ENCODE assay signal across 1 cellular context in the genomic region with DNA sequence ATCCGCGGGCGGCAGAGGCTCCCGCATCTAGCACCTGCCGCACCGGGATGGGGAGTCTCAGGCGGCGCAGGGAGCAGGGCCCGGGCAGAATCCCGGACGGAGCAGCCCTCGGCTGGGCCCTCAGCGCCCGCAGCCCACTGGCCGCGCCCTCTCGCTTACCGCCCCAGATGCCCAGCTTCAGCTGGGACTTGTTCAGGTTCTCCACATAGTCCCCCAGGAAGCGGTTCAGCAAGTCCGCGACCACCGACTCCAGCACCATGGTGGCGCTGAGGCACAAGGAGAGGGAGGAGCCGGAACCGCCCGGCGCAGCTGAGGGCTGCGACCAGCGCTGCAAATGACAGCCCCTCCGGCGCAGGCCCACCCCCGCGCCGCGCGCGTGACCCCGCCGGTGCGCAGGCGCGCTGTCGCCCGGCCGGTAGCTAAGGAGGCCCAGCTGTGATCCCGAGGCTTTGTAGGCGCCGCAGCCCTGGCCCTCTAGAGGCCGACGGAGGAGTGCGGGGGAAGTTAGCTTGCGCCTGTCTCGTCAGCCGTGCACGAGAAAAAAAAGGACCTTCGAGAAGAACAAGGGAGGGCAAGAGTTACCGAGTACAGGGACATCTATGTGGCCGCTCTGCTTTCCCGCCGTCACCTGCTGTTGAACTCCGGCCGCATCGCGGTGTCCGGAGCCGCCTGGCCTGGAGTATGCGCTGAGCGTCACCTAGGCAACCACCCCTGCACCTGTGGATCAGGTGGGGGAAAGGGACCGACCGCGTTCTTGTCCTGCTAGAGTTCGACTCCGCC.
TF ChIP-seq lines count a peak whose summit lies in the region.

A gene with protein sequence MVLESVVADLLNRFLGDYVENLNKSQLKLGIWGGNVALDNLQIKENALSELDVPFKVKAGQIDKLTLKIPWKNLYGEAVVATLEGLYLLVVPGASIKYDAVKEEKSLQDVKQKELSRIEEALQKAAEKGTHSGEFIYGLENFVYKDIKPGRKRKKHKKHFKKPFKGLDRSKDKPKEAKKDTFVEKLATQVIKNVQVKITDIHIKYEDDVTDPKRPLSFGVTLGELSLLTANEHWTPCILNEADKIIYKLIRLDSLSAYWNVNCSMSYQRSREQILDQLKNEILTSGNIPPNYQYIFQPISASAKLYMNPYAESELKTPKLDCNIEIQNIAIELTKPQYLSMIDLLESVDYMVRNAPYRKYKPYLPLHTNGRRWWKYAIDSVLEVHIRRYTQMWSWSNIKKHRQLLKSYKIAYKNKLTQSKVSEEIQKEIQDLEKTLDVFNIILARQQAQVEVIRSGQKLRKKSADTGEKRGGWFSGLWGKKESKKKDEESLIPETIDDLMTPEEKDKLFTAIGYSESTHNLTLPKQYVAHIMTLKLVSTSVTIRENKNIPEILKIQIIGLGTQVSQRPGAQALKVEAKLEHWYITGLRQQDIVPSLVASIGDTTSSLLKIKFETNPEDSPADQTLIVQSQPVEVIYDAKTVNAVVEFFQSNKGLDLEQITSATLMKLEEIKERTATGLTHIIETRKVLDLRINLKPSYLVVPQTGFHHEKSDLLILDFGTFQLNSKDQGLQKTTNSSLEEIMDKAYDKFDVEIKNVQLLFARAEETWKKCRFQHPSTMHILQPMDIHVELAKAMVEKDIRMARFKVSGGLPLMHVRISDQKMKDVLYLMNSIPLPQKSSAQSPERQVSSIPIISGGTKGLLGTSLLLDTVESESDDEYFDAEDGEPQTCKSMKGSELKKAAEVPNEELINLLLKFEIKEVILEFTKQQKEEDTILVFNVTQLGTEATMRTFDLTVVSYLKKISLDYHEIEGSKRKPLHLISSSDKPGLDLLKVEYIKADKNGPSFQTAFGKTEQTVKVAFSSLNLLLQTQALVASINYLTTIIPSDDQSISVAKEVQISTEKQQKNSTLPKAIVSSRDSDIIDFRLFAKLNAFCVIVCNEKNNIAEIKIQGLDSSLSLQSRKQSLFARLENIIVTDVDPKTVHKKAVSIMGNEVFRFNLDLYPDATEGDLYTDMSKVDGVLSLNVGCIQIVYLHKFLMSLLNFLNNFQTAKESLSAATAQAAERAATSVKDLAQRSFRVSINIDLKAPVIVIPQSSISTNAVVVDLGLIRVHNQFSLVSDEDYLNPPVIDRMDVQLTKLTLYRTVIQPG (N-terminal part only) (minus strand): TSS at position 332 of the 780 bp plus-strand sequence. CDS start 73 bp downstream, at position 259.

TF ChIP-seq in WTC11, 78 proteins besides CTCF, POLR2A, EP300 and RAD21 (continued from another document):
- TF ChIP-seq, protein P1, sequence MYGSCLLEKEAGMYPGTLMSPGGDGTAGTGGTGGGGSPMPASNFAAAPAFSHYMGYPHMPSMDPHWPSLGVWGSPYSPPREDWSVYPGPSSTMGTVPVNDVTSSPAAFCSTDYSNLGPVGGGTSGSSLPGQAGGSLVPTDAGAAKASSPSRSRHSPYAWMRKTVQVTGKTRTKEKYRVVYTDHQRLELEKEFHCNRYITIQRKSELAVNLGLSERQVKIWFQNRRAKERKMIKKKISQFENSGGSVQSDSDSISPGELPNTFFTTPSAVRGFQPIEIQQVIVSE (CRISPR knock-in tag; IDR thresholded peaks at IDR 0.05; ENCODE audit: borderline replicate concordance), result no peak
